In genomic region chr14:52013984-52014600, GRCh38 we compare ENCODE assay signal across 10 cellular contexts. TPM values are rescaled to one million over a fixed set of nuclear protein-coding genes. Genes with fewer than 3 reads are reported as not detected.
DNase-seq lines count a peak whose midpoint lies in the region; ATAC-seq and TF ChIP-seq lines count a peak whose summit lies in the region.
"Had no signal": no experiment of that assay in that cellular context is flagged by ENCODE, and none has a peak within 500 bp of the region (broad histone marks: within the 10 kb centered on the region; RNA-seq: fewer than 3 reads in every experiment).

No MANE protein-coding gene starts in this region.

- no peaks in the 10 kb centered on the region for H3K4me1 Mint-ChIP-seq in CD8-positive, alpha-beta T cell (ENCODE audit: low read depth)

- H3K27me3 ChIP-seq in BE2C = no peaks in the 10 kb centered on the region
- H3K27me3 ChIP-seq in layer of hippocampus (ENCODE audit: control insufficient read depth, insufficient read depth, low read length) = no peaks in the 10 kb centered on the region
- H3K27me3 ChIP-seq in CD8-positive, alpha-beta T cell (ENCODE audit: insufficient read depth, low read length) = no peaks in the 10 kb centered on the region
- H3K27me3 ChIP-seq: gastrocnemius medialis, Peyer's patch had no signal

- no peak for ATAC-seq in CD8-positive, alpha-beta T cell
- ATAC-seq in HG02973 (IDR thresholded peaks at IDR 0.05; ENCODE audit: unreplicated experiment) = no peak
- no peak for ATAC-seq in GM21786 (IDR thresholded peaks at IDR 0.05; ENCODE audit: unreplicated experiment)
- no peak for ATAC-seq in HG02623 (IDR thresholded peaks at IDR 0.05; ENCODE audit: unreplicated experiment)
- ATAC-seq: gastrocnemius medialis had no signal

- H3K27ac Mint-ChIP-seq in CD8-positive, alpha-beta T cell = no peak overlapping the region

- peaks cover 28% of the 10 kb centered on the region for H3K36me3 ChIP-seq in BE2C
- H3K36me3 ChIP-seq in CD8-positive, alpha-beta T cell (ENCODE audit: insufficient read depth, low read length) = peaks cover 15% of the 10 kb centered on the region

- CTCF ChIA-PET in CD8-positive, alpha-beta T cell (lab: Charles Lee) = interaction anchor here (1.1 kb wide), 1 partner anchor 11 kb away, joined by 4 read pairs; no protein-coding TSS in a partner anchor

- peaks cover 19% of the 10 kb centered on the region for H3K4me1 ChIP-seq in BE2C
- no peaks in the 10 kb centered on the region for H3K4me1 ChIP-seq in CD8-positive, alpha-beta T cell (ENCODE audit: insufficient read depth, low read length)

- H3K27me3 Mint-ChIP-seq in CD8-positive, alpha-beta T cell (ENCODE audit: low read depth) = peaks cover 5% of the 10 kb centered on the region

- H3K36me3 Mint-ChIP-seq in CD8-positive, alpha-beta T cell = peaks cover 30% of the 10 kb centered on the region

- no peak overlapping the region for H3K4me3 ChIP-seq in BE2C (ENCODE audit: low read depth, low read length)
- H3K4me3 ChIP-seq in CD8-positive, alpha-beta T cell (ENCODE audit: low read depth, low read length) = no peak overlapping the region
- H3K4me3 ChIP-seq: gastrocnemius medialis, Peyer's patch had no signal

- DNase-seq in BE2C = peak; percentile 56
- DNase-seq in CD8-positive, alpha-beta T cell = no peak
- DNase-seq: gastrocnemius medialis, Peyer's patch had no signal

- no peak overlapping the region for H3K4me3 Mint-ChIP-seq in CD8-positive, alpha-beta T cell

- POLR2A ChIA-PET in CD8-positive, alpha-beta T cell (lab: Charles Lee) = no interaction called here

- TF ChIP-seq CTCF in BE2C (IDR thresholded peaks at IDR 0.05; ENCODE audit: low read depth, low read length) = peak; percentile 65
- TF ChIP-seq CTCF in GM12874 (IDR thresholded peaks at IDR 0.05; ENCODE audit: insufficient read depth, low read depth, low read length) = peak; percentile 36; the same call in 1 of the 2 replicates
- peak; percentile 30; the same call in 1 of the 2 replicates for TF ChIP-seq CTCF in VCaP (conservative IDR thresholded peaks at IDR 0.05)
- no peak for TF ChIP-seq CTCF in CD8-positive, alpha-beta T cell (IDR thresholded peaks at IDR 0.05)

- H3K27ac ChIP-seq in VCaP (no peak overlapping the region), layer of hippocampus (ENCODE audit: low read depth, low read length) (peak overlapping the region; percentile 93)
- no peak overlapping the region for H3K27ac ChIP-seq in CD8-positive, alpha-beta T cell (ENCODE audit: low read depth, low read length)
- H3K27ac ChIP-seq: Peyer's patch had no signal

- no peaks in the 10 kb centered on the region for H3K9me3 ChIP-seq in BE2C
- no peaks in the 10 kb centered on the region for H3K9me3 ChIP-seq in CD8-positive, alpha-beta T cell (ENCODE audit: low read length)
- H3K9me3 ChIP-seq: gastrocnemius medialis, Peyer's patch had no signal

- no peaks in the 10 kb centered on the region for H3K9me3 Mint-ChIP-seq in CD8-positive, alpha-beta T cell

- intact Hi-C loops in CD8-positive, alpha-beta T cell (cut with DNase I, micrococcal nuclease) = loop anchor here in 1 of 2 experiments (2.0 kb wide), 1 partner anchor 53 kb away; no protein-coding TSS in a partner anchor

RNA-seq across cellular contexts. Expression of gene RTRAF, which starts 24.7 kb away (rescaled TPM):
- polyA plus RNA-seq in BE2C (2012; ENCODE audit: insufficient read depth, insufficient read length, low read depth) = 289 TPM
- total RNA-seq in CD8-positive, alpha-beta T cell = 100 to 1,000 TPM; 155 to 161 TPM

RNA-seq across cellular contexts. Expression of gene NID2, which starts 54.8 kb away (rescaled TPM):
- 2.6 TPM for polyA plus RNA-seq in BE2C (2012; ENCODE audit: insufficient read depth, insufficient read length, low read depth)
- total RNA-seq in CD8-positive, alpha-beta T cell = not detected
